Comparison of ENCODE assay signal across 18 cellular contexts in genomic region chr17:40373324-40373723, GRCh38. TPM values are rescaled to one million over a fixed set of nuclear protein-coding genes. Genes with fewer than 3 reads are reported as not detected.
A peak's percentile ranks its signal among the peaks of the same experiment; 100 is the strongest.
DNase-seq lines count a peak whose midpoint lies in the region; ATAC-seq and TF ChIP-seq lines count a peak whose summit lies in the region.
"Had no signal": no experiment of that assay in that cellular context is flagged by ENCODE, and none has a peak within 500 bp of the region (broad histone marks: within the 10 kb centered on the region; RNA-seq: fewer than 3 reads in every experiment).

No MANE protein-coding gene starts in this region.

- H3K79me2 ChIP-seq in trophoblast cell (ENCODE audit: control insufficient read depth, insufficient read depth, low read length, poor library complexity): no peaks in the 10 kb centered on the region

- H3K27ac ChIP-seq in trophoblast cell (ENCODE audit: low read depth, low read length) (no peak overlapping the region), RWPE1 (no peak overlapping the region)
- H3K27ac ChIP-seq: heart right ventricle, skin epidermis, tibial artery had no signal

- no peak for TF ChIP-seq CTCF in chondrocyte (IDR thresholded peaks at IDR 0.05)
- TF ChIP-seq CTCF in RWPE1 (conservative IDR thresholded peaks at IDR 0.05; ENCODE audit: low read depth): no peak

- no peak overlapping the region for H3K18ac ChIP-seq in trophoblast cell (ENCODE audit: low read length)

- no peak overlapping the region for H2BK120ac ChIP-seq in trophoblast cell (ENCODE audit: insufficient read depth, low read length, poor library complexity)

- no peak overlapping the region for H2BK12ac ChIP-seq in trophoblast cell (ENCODE audit: low read length)

- H2AK5ac ChIP-seq in trophoblast cell (ENCODE audit: low read length): no peak overlapping the region

- H3K23ac ChIP-seq in trophoblast cell (ENCODE audit: low read length): no peak overlapping the region

- CTCF ChIA-PET in RWPE1 (lab: Yijun Ruan, JAX): no interaction called here

- no peak overlapping the region for H3K4me2 ChIP-seq in trophoblast cell (ENCODE audit: low read length)

- no peaks in the 10 kb centered on the region for H3K27me3 ChIP-seq in trophoblast cell (ENCODE audit: insufficient read depth, low read length)

- no peak overlapping the region for H4K12ac ChIP-seq in trophoblast cell (ENCODE audit: low read depth, low read length)

- POLR2A ChIA-PET in RWPE1 (lab: Yijun Ruan, JAX; ENCODE audit: low non-redundant PET): no interaction called here

- H2BK5ac ChIP-seq in trophoblast cell (ENCODE audit: low read depth, low read length, poor library complexity): no peak overlapping the region

- H2AFZ ChIP-seq in trophoblast cell (ENCODE audit: insufficient read depth, low read length, poor library complexity): no peak overlapping the region

- no peak overlapping the region for H3K4me3 Mint-ChIP-seq in chondrocyte (ENCODE audit: unreplicated experiment)
- H3K4me3 Mint-ChIP-seq: activated naive CD8-positive, alpha-beta T cell treated with anti-CD3 and anti-CD28 coated beads, Interleukin-2, amount 10 ng/mL, durations not matched to agents 7 days and 5 days; nephron progenitor cell; T-cell had no signal

- H3K4me3 ChIP-seq in trophoblast cell (ENCODE audit: low read depth, low read length): no peak overlapping the region
- H3K4me3 ChIP-seq: heart right ventricle, skin epidermis, tibial artery had no signal

- H3K27ac Mint-ChIP-seq in chondrocyte (ENCODE audit: unreplicated experiment): peak overlapping the region; percentile 27
- H3K27ac Mint-ChIP-seq: activated naive CD8-positive, alpha-beta T cell treated with anti-CD3 and anti-CD28 coated beads, Interleukin-2, amount 10 ng/mL, durations not matched to agents 7 days and 5 days; nephron progenitor cell; T-cell had no signal

- ATAC-seq in HG03025 (IDR thresholded peaks at IDR 0.05; ENCODE audit: low FRiP score, unreplicated experiment) (no peak), HG03108 (IDR thresholded peaks at IDR 0.05; ENCODE audit: unreplicated experiment) (no peak)
- ATAC-seq: heart right ventricle, left ventricle myocardium superior, T-cell had no signal

- H4K91ac ChIP-seq in trophoblast cell (ENCODE audit: low read depth, low read length): no peak overlapping the region

- H3K27me3 Mint-ChIP-seq in chondrocyte (ENCODE audit: low read depth): no peaks in the 10 kb centered on the region

- H3K79me1 ChIP-seq in trophoblast cell (ENCODE audit: low read length): peaks cover 7% of the 10 kb centered on the region

- peaks cover 3 to 4% of the 10 kb centered on the region in 2 experiments for H3K4me1 ChIP-seq in trophoblast cell (ENCODE audit: control insufficient read depth in 1 of 2, insufficient read depth in 2 of 2, low read length in 2 of 2)
- H3K4me1 ChIP-seq: heart right ventricle, tibial artery had no signal

- DNase-seq in SIG-M5 treated with dmso at 0.1 percent for 504 hours (lab: John Stamatoyannopoulos, UW; ENCODE audit: unreplicated experiment) (peak; percentile 18), SIG-M5 (lab: John Stamatoyannopoulos, UW) (no peak), LHCN-M2 (ENCODE audit: low read depth) (peak; percentile 55), chondrocyte (ENCODE audit: low spot score) (no peak), trophoblast cell (peak; percentile 5 to 35), RWPE1 (ENCODE audit: low spot score) (no peak)
- DNase-seq: activated CD4-positive, alpha-beta T cell treated with anti-CD3 and anti-CD28 coated beads for 48 hours; activated naive CD8-positive, alpha-beta T cell treated with anti-CD3 and anti-CD28 coated beads, Interleukin-2, amount 10 ng/mL, durations not matched to agents 7 days and 5 days; heart right ventricle; left ventricle myocardium superior; NCI-H2081; nephron progenitor cell; T-cell; tibial artery had no signal

- peaks cover 4% of the 10 kb centered on the region for H3K9me3 Mint-ChIP-seq in chondrocyte (ENCODE audit: low read depth)
- H3K9me3 Mint-ChIP-seq: T-cell had no signal

- H3K14ac ChIP-seq in trophoblast cell (ENCODE audit: low read length): no peak overlapping the region

- H3K9ac ChIP-seq in trophoblast cell (ENCODE audit: low read length): no peak overlapping the region

- no peaks in the 10 kb centered on the region for H3K36me3 ChIP-seq in trophoblast cell (ENCODE audit: control insufficient read depth in 1 of 2, insufficient read depth in 2 of 2, low read length in 2 of 2)
- H3K36me3 ChIP-seq: heart right ventricle, tibial artery had no signal

- no CpG with 5 or more reads among the region's 4 CpGs for WGBS in trophoblast cell (ENCODE audit: extremely low coverage, insufficient coverage, insufficient read length)

- H3K36me3 Mint-ChIP-seq in chondrocyte (ENCODE audit: low read depth): peaks cover 2% of the 10 kb centered on the region
- H3K36me3 Mint-ChIP-seq: activated naive CD8-positive, alpha-beta T cell treated with anti-CD3 and anti-CD28 coated beads, Interleukin-2, amount 10 ng/mL, durations not matched to agents 7 days and 5 days; T-cell had no signal

- H4K8ac ChIP-seq in trophoblast cell (ENCODE audit: low read depth, low read length): no peak overlapping the region

- H3K4me1 Mint-ChIP-seq in chondrocyte (ENCODE audit: low read depth): peaks cover 14% of the 10 kb centered on the region
- H3K4me1 Mint-ChIP-seq: nephron progenitor cell had no signal

- no peak overlapping the region for H3K4ac ChIP-seq in trophoblast cell (ENCODE audit: low read depth, low read length)

- peaks cover 8% of the 10 kb centered on the region for H3K9me3 ChIP-seq in trophoblast cell (ENCODE audit: insufficient read depth, low read depth, low read length)
- H3K9me3 ChIP-seq: heart right ventricle, tibial artery had no signal

RNA-seq across cellular contexts. Expression of gene GJD3, which starts 8.8 kb away (rescaled TPM):
- total RNA-seq in LHCN-M2 (2014; rRNA removed) (not detected in 2 replicates), chondrocyte (0.32 to 0.41 TPM in 2 of 3 replicates, not detected in the other)
- 0.19 TPM for polyA plus RNA-seq in LHCN-M2 (2012)
- polyA plus RNA-seq in trophoblast cell (2013): 1.4 and 2.0 TPM in 2 replicates
- total RNA-seq: A172, T-cell had no signal

RNA-seq across cellular contexts. Expression of gene TOP2A, which starts 44.4 kb away (rescaled TPM):
- total RNA-seq in LHCN-M2 (2014; rRNA removed) (264 and 349 TPM in 2 replicates), chondrocyte (24.6 to 28.2 TPM (median 27.8 TPM) in 3 replicates)
- polyA plus RNA-seq in LHCN-M2 (2012): 54.4 TPM
- polyA plus RNA-seq in trophoblast cell (2013): 98.7 and 104 TPM in 2 replicates

Comparison
In these comparisons a context has a peak if more than half of its experiments do, and no peak if none do; other contexts are left out.
1. DNase-seq: peak in SIG-M5 treated with dmso at 0.1 percent for 504 hours (single experiment), LHCN-M2 (single experiment) and trophoblast cell (2 of 2); none in SIG-M5 (single experiment), chondrocyte (single experiment) and RWPE1 (single experiment).